Comparison of ENCODE assay signal across 2 cellular contexts in genomic region chr9:34451545-34451944, GRCh38.
TF ChIP-seq lines count a peak whose summit lies in the region.

No MANE protein-coding gene starts in this region.

TF ChIP-seq in HEK293, 187 proteins besides CTCF, POLR2A, EP300 and RAD21:
- TF ChIP-seq, protein P1, sequence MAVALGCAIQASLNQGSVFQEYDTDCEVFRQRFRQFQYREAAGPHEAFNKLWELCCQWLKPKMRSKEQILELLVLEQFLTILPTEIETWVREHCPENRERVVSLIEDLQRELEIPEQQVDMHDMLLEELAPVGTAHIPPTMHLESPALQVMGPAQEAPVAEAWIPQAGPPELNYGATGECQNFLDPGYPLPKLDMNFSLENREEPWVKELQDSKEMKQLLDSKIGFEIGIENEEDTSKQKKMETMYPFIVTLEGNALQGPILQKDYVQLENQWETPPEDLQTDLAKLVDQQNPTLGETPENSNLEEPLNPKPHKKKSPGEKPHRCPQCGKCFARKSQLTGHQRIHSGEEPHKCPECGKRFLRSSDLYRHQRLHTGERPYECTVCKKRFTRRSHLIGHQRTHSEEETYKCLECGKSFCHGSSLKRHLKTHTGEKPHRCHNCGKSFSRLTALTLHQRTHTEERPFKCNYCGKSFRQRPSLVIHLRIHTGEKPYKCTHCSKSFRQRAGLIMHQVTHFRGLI (tag by site-specific recombination; IDR thresholded peaks at IDR 0.05), result peak; percentile 65
- TF ChIP-seq OSR2 (tag by site-specific recombination; IDR thresholded peaks at IDR 0.05), result peak; percentile 55
- no peak for TF ChIP-seq ZBTB7A (tag by site-specific recombination; IDR thresholded peaks at IDR 0.05; ENCODE audit: low read depth)

TF ChIP-seq in SK-N-SH treated with all-trans-retinoic acid at 6 μM for 48 hours, 23 proteins besides CTCF, POLR2A, EP300 and RAD21:
- TF ChIP-seq ZFP30 (CRISPR knock-in tag; IDR thresholded peaks at IDR 0.05), result no peak
- TF ChIP-seq CSRNP3 (CRISPR knock-in tag; IDR thresholded peaks at IDR 0.05), result no peak
- no peak for TF ChIP-seq SNAI2 (CRISPR knock-in tag; IDR thresholded peaks at IDR 0.05)
- TF ChIP-seq ZNF70 (CRISPR knock-in tag; IDR thresholded peaks at IDR 0.05), result no peak
- TF ChIP-seq ISL1 (CRISPR knock-in tag; IDR thresholded peaks at IDR 0.05), result no peak
- TF ChIP-seq, protein P2, sequence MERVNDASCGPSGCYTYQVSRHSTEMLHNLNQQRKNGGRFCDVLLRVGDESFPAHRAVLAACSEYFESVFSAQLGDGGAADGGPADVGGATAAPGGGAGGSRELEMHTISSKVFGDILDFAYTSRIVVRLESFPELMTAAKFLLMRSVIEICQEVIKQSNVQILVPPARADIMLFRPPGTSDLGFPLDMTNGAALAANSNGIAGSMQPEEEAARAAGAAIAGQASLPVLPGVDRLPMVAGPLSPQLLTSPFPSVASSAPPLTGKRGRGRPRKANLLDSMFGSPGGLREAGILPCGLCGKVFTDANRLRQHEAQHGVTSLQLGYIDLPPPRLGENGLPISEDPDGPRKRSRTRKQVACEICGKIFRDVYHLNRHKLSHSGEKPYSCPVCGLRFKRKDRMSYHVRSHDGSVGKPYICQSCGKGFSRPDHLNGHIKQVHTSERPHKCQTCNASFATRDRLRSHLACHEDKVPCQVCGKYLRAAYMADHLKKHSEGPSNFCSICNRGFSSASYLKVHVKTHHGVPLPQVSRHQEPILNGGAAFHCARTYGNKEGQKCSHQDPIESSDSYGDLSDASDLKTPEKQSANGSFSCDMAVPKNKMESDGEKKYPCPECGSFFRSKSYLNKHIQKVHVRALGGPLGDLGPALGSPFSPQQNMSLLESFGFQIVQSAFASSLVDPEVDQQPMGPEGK (CRISPR knock-in tag; IDR thresholded peaks at IDR 0.05; ENCODE audit: borderline replicate concordance), result no peak
- TF ChIP-seq ZNF8 (CRISPR knock-in tag; IDR thresholded peaks at IDR 0.05), result no peak
- no peak for TF ChIP-seq OSR1 (CRISPR knock-in tag; IDR thresholded peaks at IDR 0.05)
- TF ChIP-seq RARB (CRISPR knock-in tag; IDR thresholded peaks at IDR 0.05), result no peak
- TF ChIP-seq GLIS3 (CRISPR knock-in tag; IDR thresholded peaks at IDR 0.05), result no peak
- no peak for TF ChIP-seq ARNTL (CRISPR knock-in tag; IDR thresholded peaks at IDR 0.05; ENCODE audit: borderline replicate concordance, low read depth)
- TF ChIP-seq ZC3H10 (CRISPR knock-in tag; IDR thresholded peaks at IDR 0.05), result no peak
- TF ChIP-seq, protein P3, sequence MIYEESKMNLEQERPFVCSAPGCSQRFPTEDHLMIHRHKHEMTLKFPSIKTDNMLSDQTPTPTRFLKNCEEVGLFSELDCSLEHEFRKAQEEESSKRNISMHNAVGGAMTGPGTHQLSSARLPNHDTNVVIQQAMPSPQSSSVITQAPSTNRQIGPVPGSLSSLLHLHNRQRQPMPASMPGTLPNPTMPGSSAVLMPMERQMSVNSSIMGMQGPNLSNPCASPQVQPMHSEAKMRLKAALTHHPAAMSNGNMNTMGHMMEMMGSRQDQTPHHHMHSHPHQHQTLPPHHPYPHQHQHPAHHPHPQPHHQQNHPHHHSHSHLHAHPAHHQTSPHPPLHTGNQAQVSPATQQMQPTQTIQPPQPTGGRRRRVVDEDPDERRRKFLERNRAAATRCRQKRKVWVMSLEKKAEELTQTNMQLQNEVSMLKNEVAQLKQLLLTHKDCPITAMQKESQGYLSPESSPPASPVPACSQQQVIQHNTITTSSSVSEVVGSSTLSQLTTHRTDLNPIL (CRISPR knock-in tag; IDR thresholded peaks at IDR 0.05; ENCODE audit: low read depth), result no peak
- TF ChIP-seq TOX (CRISPR knock-in tag; IDR thresholded peaks at IDR 0.05; ENCODE audit: borderline replicate concordance), result no peak
- no peak for TF ChIP-seq BACH2 (CRISPR knock-in tag; IDR thresholded peaks at IDR 0.05; ENCODE audit: borderline replicate concordance)
- no peak for TF ChIP-seq CSDC2 (CRISPR knock-in tag; IDR thresholded peaks at IDR 0.05)
- no peak for TF ChIP-seq TSHZ2 (CRISPR knock-in tag; IDR thresholded peaks at IDR 0.05)
- no peak for TF ChIP-seq POU6F1 (CRISPR knock-in tag; IDR thresholded peaks at IDR 0.05; ENCODE audit: borderline replicate concordance, low read depth)
- no peak for TF ChIP-seq TCF4 (CRISPR knock-in tag; IDR thresholded peaks at IDR 0.05; ENCODE audit: borderline replicate concordance)
